ENCODE assay signal across 8 cellular contexts in the genomic region with DNA sequence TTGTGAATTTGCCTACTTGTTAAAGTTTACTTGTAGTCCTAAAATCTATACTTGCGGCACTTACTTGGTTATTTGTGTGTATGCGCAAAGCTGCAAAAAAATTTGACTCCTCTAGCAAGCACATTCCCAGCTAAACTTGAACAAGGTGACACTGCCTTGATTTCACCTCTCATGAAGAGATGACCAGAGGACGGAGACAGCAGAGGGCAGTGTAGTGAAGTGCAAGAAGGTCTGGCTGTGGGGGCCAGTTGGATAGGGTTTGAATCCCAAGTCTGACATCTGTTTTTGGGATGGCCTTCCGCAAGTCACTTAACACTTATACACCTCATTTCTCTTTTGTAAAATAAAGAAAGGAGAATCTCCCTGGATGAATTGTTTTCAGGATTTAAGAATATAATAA. TPM values are rescaled to one million over a fixed set of nuclear protein-coding genes. Genes with fewer than 3 reads are reported as not detected.
A peak's percentile ranks its signal among the peaks of the same experiment; 100 is the strongest.
DNase-seq lines count a peak whose midpoint lies in the region; ATAC-seq and TF ChIP-seq lines count a peak whose summit lies in the region.

No MANE protein-coding gene starts in this region.

- TF ChIP-seq CTCF in BE2C (IDR thresholded peaks at IDR 0.05; ENCODE audit: low read depth, low read length) (peak; percentile 66), GM12872 (IDR thresholded peaks at IDR 0.05; ENCODE audit: insufficient read depth, low read depth, low read length) (peak; percentile 33; the same call in 1 of the 3 replicates), Peyer's patch (IDR thresholded peaks at IDR 0.05) (peak in 2 of 6 experiments; percentile 13 to 31), tibial artery (IDR thresholded peaks at IDR 0.05) (no peak)

- H3K9me3 ChIP-seq in BE2C (no peaks in the 10 kb centered on the region), Peyer's patch (no peaks in the 10 kb centered on the region), tibial artery (no peaks in the 10 kb centered on the region)

- no peaks in the 10 kb centered on the region for H3K36me3 ChIP-seq in BE2C
- no peaks in the 10 kb centered on the region for H3K36me3 ChIP-seq in Peyer's patch
- no peaks in the 10 kb centered on the region for H3K36me3 ChIP-seq in tibial artery

- H3K4me3 ChIP-seq in BE2C (ENCODE audit: low read depth, low read length) (no peak overlapping the region), Peyer's patch (no peak overlapping the region), tibial artery (no peak overlapping the region)

- H3K4me1 ChIP-seq in BE2C (no peaks in the 10 kb centered on the region), Peyer's patch (peaks cover 0 to 19% (median 5%) of the 10 kb centered on the region in 4 donors), tibial artery (peaks cover 0 to 47% (median 7%) of the 10 kb centered on the region in 4 donors)

- no peaks in the 10 kb centered on the region for H3K9me3 Mint-ChIP-seq in T-cell

- intact Hi-C loops in tibial artery (cut with DNase I; ENCODE audit: low total_unique reads), result loop anchor here (5.0 kb wide), 1 partner anchor 225 kb away; no protein-coding TSS in a partner anchor

- H3K36me3 Mint-ChIP-seq in T-cell, result no peaks in the 10 kb centered on the region

- H3K4me1 Mint-ChIP-seq in T-cell, result peaks cover 70 to 75% (median 71%) of the 10 kb centered on the region in 3 donors

- ATAC-seq in T-cell (replicated peaks in 1 of 4) (no peak), HG02623 (IDR thresholded peaks at IDR 0.05; ENCODE audit: unreplicated experiment) (no peak)

- CTCF ChIA-PET in T-cell (lab: Charles Lee), result interaction anchor here in 1 of 2 donors (0.8 kb wide), 3 partner anchors 8 to 139 kb away, joined by 3 read pairs; a partner anchor contains a TSS

- H3K4me3 Mint-ChIP-seq in T-cell, result peak overlapping the region in 1 of 3 donors; percentile 21

- DNase-seq in BE2C (peak; percentile 51), T-cell (no peak), iPS-NIHi7 (ENCODE audit: extremely low spot score) (peak; percentile 61), Peyer's patch (no peak), NCI-H187 (lab: John Stamatoyannopoulos, UW) (no peak), tibial artery (no peak)

- POLR2A ChIA-PET in T-cell (lab: Charles Lee), result interaction anchor here in 1 of 2 donors (1.2 kb wide), 1 partner anchor 66 kb away, joined by 4 read pairs; no protein-coding TSS in a partner anchor

- no peaks in the 10 kb centered on the region for H3K27me3 Mint-ChIP-seq in T-cell

- peak overlapping the region; percentile 82 to 88 for H3K27ac Mint-ChIP-seq in T-cell

- no peaks in the 10 kb centered on the region for H3K27me3 ChIP-seq in BE2C
- H3K27me3 ChIP-seq in Peyer's patch, result no peaks in the 10 kb centered on the region
- H3K27me3 ChIP-seq in tibial artery, result no peaks in the 10 kb centered on the region

- no peak for TF ChIP-seq POLR2A in Peyer's patch (IDR thresholded peaks at IDR 0.05)

- H3K27ac ChIP-seq in Peyer's patch (no peak overlapping the region), tibial artery (no peak overlapping the region)

RNA-seq across cellular contexts. Expression of a gene that starts 15.7 kb away (rescaled TPM):
- polyA plus RNA-seq in BE2C (2012; ENCODE audit: insufficient read depth, insufficient read length, low read depth), result 7.6 TPM
- 10 to 100 TPM; 20.9 to 30.4 (median 27.3) TPM for total RNA-seq in T-cell
- total RNA-seq in Peyer's patch, result 10 to 100 TPM; 38.5 to 55.4 (median 52.6) TPM

Comparison
In these comparisons a context has a peak if more than half of its experiments do, and no peak if none do; other contexts are left out.
1. DNase-seq: peak in BE2C (single experiment) and iPS-NIHi7 (single experiment); none in T-cell (0 of 34), Peyer's patch (0 of 3), NCI-H187 (0 of 2) and tibial artery (0 of 2).
2. CTCF ChIP-seq: peak in BE2C (single experiment) and GM12872 (single experiment); none in tibial artery (0 of 2).